ENCODE assay signal across 1 cellular context in genomic region chr1:156114101-156114918, GRCh38.
TF ChIP-seq lines count a peak whose summit lies in the region.

LMNA (plus strand) TSS chr1:156114711; CDS start chr1:156114919, 208 bp downstream.

TF ChIP-seq in A549, 52 proteins besides CTCF, POLR2A, EP300 and RAD21 (continued from another document):
- TF ChIP-seq FOSL2 (IDR thresholded peaks at IDR 0.05) (peak; percentile 99), FOSL2 (CRISPR knock-in tag; IDR thresholded peaks at IDR 0.05) (peak; percentile 100), TFCP2L1 (CRISPR knock-in tag; IDR thresholded peaks at IDR 0.05) (peak; percentile 10; the same call in 1 of the 2 replicates), SREBF2 (IDR thresholded peaks at IDR 0.05) (no peak)
